ENCODE assay signal across 15 cellular contexts in genomic region chr12:66637693-66638301, GRCh38. TPM values are rescaled to one million over a fixed set of nuclear protein-coding genes. Genes with fewer than 3 reads are reported as not detected.
DNase-seq lines count a peak whose midpoint lies in the region; ATAC-seq and TF ChIP-seq lines count a peak whose summit lies in the region.
"Had no signal": no experiment of that assay in that cellular context is flagged by ENCODE, and none has a peak within 500 bp of the region (broad histone marks: within the 10 kb centered on the region; RNA-seq: fewer than 3 reads in every experiment).

No MANE protein-coding gene starts in this region.

- no peak overlapping the region for H3K4me3 Mint-ChIP-seq in chondrocyte (ENCODE audit: unreplicated experiment)
- H3K4me3 Mint-ChIP-seq: CD14-positive monocyte had no signal

- ATAC-seq in GM19463 (IDR thresholded peaks at IDR 0.05; ENCODE audit: unreplicated experiment), result no peak
- ATAC-seq: PC-3 had no signal

- no peak for TF ChIP-seq CTCF in GM20000 (IDR thresholded peaks at IDR 0.05; ENCODE audit: extremely low read depth, missing control alignments)
- no peak for TF ChIP-seq CTCF in chondrocyte (IDR thresholded peaks at IDR 0.05)
- no peak for TF ChIP-seq CTCF in RWPE1 (conservative IDR thresholded peaks at IDR 0.05; ENCODE audit: low read depth)

- no peaks in the 10 kb centered on the region for H3K9me3 Mint-ChIP-seq in chondrocyte (ENCODE audit: low read depth)

- peaks cover 34% of the 10 kb centered on the region for H3K4me1 Mint-ChIP-seq in chondrocyte (ENCODE audit: low read depth)
- H3K4me1 Mint-ChIP-seq: CD14-positive monocyte had no signal

- POLR2A ChIA-PET in RWPE1 (lab: Yijun Ruan, JAX; ENCODE audit: low non-redundant PET), result no interaction called here

- no peak overlapping the region for H3K27ac ChIP-seq in RWPE1

- DNase-seq in GM20000 (ENCODE audit: low spot score), result peak; percentile 13
- DNase-seq in NCI-H446 (lab: John Stamatoyannopoulos, UW), result peak; percentile 21 to 64
- no peak for DNase-seq in chondrocyte (ENCODE audit: low spot score)
- peak; percentile 23 for DNase-seq in superior temporal gyrus (ENCODE audit: extremely low spot score)
- DNase-seq in NCI-H1436 (lab: John Stamatoyannopoulos, UW), result no peak
- no peak for DNase-seq in RWPE1 (ENCODE audit: low spot score)
- DNase-seq: COR-L47, EL, GOT3, IMR-90, NCI-H187 treated with DMSO at 0.1 percent for 48 hours, NCI-H774, PC-3 had no signal

- H3K27me3 Mint-ChIP-seq in chondrocyte (ENCODE audit: low read depth), result no peaks in the 10 kb centered on the region

- H3K27ac Mint-ChIP-seq in chondrocyte (ENCODE audit: unreplicated experiment), result peak overlapping the region; percentile 49
- H3K27ac Mint-ChIP-seq: CD14-positive monocyte had no signal

- no peaks in the 10 kb centered on the region for H3K36me3 Mint-ChIP-seq in chondrocyte (ENCODE audit: low read depth)
- H3K36me3 Mint-ChIP-seq: CD14-positive monocyte had no signal

- CTCF ChIA-PET in RWPE1 (lab: Yijun Ruan, JAX), result no interaction called here

RNA-seq across cellular contexts. Expression of gene GRIP1, which starts 41.1 kb away (rescaled TPM):
- 5.0 to 10.1 TPM (median 7.8 TPM) in 3 replicates for total RNA-seq in chondrocyte

Comparison
In these comparisons a context has a peak if more than half of its experiments do, and no peak if none do; other contexts are left out.
1. DNase-seq: peak in GM20000 (single experiment), NCI-H446 (2 of 2) and superior temporal gyrus (single experiment); none in chondrocyte (single experiment), NCI-H1436 (single experiment) and RWPE1 (single experiment).